In genomic region chr7:139657749-139658148, GRCh38 we compare ENCODE assay signal across 1 cellular context.
TF ChIP-seq lines count a peak whose summit lies in the region.

No MANE protein-coding gene starts in this region.

TF ChIP-seq in K562, 482 proteins besides CTCF, POLR2A, EP300 and RAD21 (continued from another document):
- TF ChIP-seq FOXO4 (CRISPR knock-in tag; IDR thresholded peaks at IDR 0.05) (no peak), CEBPB (tag; IDR thresholded peaks at IDR 0.05) (0 out of 2 replicates have a peak, but pooled peaks have one; percentile 16), ZNF436 (CRISPR knock-in tag; IDR thresholded peaks at IDR 0.05) (no peak), KLF6 (CRISPR knock-in tag; IDR thresholded peaks at IDR 0.05; ENCODE audit: borderline replicate concordance) (no peak), FOXA1 (IDR thresholded peaks at IDR 0.05; ENCODE audit: borderline replicate concordance) (no peak)
TF ChIP-seq in K562: peak in this region for 4.
